In the genomic region with DNA sequence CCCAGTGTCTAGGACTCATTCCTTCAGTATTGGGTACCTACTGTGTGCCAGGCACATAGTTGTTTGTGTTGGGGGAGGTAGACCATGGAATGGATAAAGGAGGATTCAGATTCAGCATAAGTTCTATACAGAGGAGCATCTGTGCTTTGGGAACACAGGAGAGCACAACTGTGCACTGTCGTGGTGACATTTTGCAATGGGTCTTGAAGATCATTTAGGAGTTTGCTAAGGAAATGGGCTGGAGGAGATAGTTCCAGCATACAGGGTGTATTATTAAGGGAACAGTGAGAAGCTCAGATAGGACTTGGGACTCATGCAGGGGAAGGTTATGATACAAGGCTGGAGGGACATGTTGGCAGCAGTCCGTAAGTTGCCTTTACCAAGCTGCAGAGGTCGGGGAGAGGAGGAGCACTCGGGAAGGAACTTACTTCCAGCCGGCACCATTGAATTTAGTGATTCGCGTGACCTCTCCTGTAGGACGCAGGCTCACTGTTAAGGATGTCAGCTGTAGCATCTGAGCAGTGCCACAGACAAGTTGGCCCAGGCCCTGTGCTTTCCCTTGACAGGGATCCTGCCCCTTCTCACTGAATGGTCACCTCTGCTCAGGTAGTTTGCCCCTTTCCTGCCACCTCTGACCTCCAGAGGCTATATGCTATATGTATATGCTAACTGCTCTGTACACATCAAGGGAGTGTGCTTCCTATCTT, we compare ENCODE assay signal across 29 cellular contexts. TPM values are rescaled to one million over a fixed set of nuclear protein-coding genes. Genes with fewer than 3 reads are reported as not detected.
"Had no signal": no experiment of that assay in that cellular context is flagged by ENCODE, and none has a peak within 500 bp of the region (broad histone marks: within the 10 kb centered on the region; RNA-seq: fewer than 3 reads in every experiment).

No MANE protein-coding gene starts in this region.

- DNase-seq: activated CD4-positive, alpha-beta memory T cell treated with anti-CD3 and anti-CD28 coated beads, Interleukin-2, amount 10 ng/mL, durations not matched to agents 7 days and 5 days; activated CD4-positive, alpha-beta T cell treated with anti-CD3 and anti-CD28 coated beads for 1 hour; activated CD4-positive, alpha-beta T cell treated with anti-CD3 and anti-CD28 coated beads, Interleukin-2, amount 10 ng/mL, durations not matched to agents 7 days and 5 days; activated CD8-positive, alpha-beta memory T cell treated with anti-CD3 and anti-CD28 coated beads, Interleukin-2, amount 50 U/mL, for 48 hours; activated gamma-delta T cell; activated naive CD4-positive, alpha-beta T cell treated with anti-CD3 and anti-CD28 coated beads, Interleukin-2, amount 10 ng/mL, durations not matched to agents 7 days and 5 days; activated T-cell treated with anti-CD3 and anti-CD28 coated beads, Interleukin-2, amount 50 U/mL, for 24 hours; amniotic stem cell; colonic mucosa; effector memory CD4-positive, alpha-beta T cell; erythroblast; gastrocnemius medialis; glutamatergic neuron; left ventricle myocardium superior; right cardiac atrium; stimulated activated CD4-positive, alpha-beta T cell treated with anti-CD3 and anti-CD28 coated beads, Interleukin-4, amount 100 ng/mL, for 1 hour; T-helper 2 cell; trophoblast cell had no signal

- H3K79me2 ChIP-seq: parathyroid adenoma had no signal

- H3K9me3 ChIP-seq: breast epithelium, colonic mucosa, gastrocnemius medialis, thoracic aorta had no signal

- H3K27me3 ChIP-seq: breast epithelium, colonic mucosa, dorsolateral prefrontal cortex, gastrocnemius medialis had no signal

- H3K9ac ChIP-seq: parathyroid adenoma had no signal

- FAIRE-seq: islet of Langerhans, urothelium cell line had no signal

- H3K4me1 ChIP-seq: breast epithelium, colonic mucosa, parathyroid adenoma had no signal

- H3K36me3 ChIP-seq: breast epithelium, colonic mucosa had no signal

- ATAC-seq: gastrocnemius medialis; left ventricle myocardium superior; right cardiac atrium; stimulated activated effector memory CD8-positive, alpha-beta T cell treated with anti-CD3 and anti-CD28 coated beads, Interleukin-12 subunit alpha, Interleukin-12 subunit beta, amount 100 ng/mL, for 72 hours; WTC11 had no signal

- H2AFZ ChIP-seq: parathyroid adenoma had no signal

- H3K4me3 ChIP-seq: breast epithelium, colonic mucosa, dorsolateral prefrontal cortex, gastrocnemius medialis, thoracic aorta had no signal

- H3K27ac ChIP-seq: colonic mucosa, gastrocnemius medialis, parathyroid adenoma, thoracic aorta had no signal

RNA-seq across cellular contexts. Expression of gene TREH, which starts 25.6 kb away (rescaled TPM):
- total RNA-seq: activated CD4-positive, alpha-beta memory T cell treated with anti-CD3 and anti-CD28 coated beads, Interleukin-2, amount 10 ng/mL, durations not matched to agents 7 days and 5 days; activated CD4-positive, alpha-beta T cell treated with anti-CD3 and anti-CD28 coated beads, Interleukin-2, amount 10 ng/mL, durations not matched to agents 7 days and 5 days; breast epithelium; dorsolateral prefrontal cortex; gastrocnemius medialis; left ventricle myocardium superior; lung microvascular endothelial cell; pulmonary artery endothelial cell; right cardiac atrium; subcutaneous adipose tissue; thoracic aorta; WTC11 had no signal
